ENCODE assay signal across 13 cellular contexts in the genomic region with DNA sequence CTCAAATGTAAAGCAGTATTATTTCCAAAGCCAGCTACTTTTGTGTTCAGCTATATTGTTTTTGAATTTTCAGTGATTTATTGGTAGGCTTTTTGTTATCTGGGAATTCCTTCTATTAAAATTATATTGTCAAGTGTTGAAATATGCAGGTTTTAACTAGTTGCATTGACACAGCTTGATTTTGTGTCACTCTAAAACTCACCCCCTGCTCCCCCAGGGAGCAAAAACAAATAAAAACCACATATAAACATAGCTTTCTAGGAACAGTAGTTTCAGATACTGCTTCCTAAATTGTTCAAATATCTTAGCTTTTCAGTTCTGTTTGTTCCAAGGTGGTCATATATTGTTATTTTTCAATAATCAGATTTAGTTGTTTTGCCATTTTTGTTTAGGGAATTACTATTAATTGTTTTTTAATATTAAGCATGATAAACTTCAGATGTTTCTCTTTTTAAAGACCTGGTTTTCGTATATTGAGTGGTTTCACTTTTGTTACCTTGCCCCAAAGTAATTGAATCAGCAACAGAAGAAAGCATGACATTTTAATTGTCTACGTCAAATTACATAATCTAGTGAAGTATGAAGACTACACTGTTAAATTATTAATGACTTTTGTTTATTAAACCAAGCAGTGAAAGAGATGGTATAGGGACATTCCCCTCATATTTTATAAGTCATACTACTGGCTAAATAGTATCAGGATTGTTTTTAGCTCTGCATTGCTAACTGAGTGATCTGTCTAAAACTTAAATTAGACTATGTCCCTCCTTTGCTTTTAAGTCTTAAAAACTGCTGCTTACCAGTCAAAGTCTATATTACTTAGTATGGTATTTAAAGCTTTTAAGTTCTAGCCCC. TPM values are rescaled to one million over a fixed set of nuclear protein-coding genes. Genes with fewer than 3 reads are reported as not detected.
DNase-seq lines count a peak whose midpoint lies in the region; ATAC-seq, FAIRE-seq and TF ChIP-seq lines count a peak whose summit lies in the region.
"Had no signal": no experiment of that assay in that cellular context is flagged by ENCODE, and none has a peak within 500 bp of the region (broad histone marks: within the 10 kb centered on the region; RNA-seq: fewer than 3 reads in every experiment).

No MANE protein-coding gene starts in this region.

- 43 to 60% methylated on average over 2 of the region's 2 CpGs for WGBS in heart right ventricle, 2 donors

- peak overlapping the region; percentile 38 for H3K4me3 Mint-ChIP-seq in stimulated activated effector memory CD8-positive, alpha-beta T cell treated with anti-CD3 and anti-CD28 coated beads, Interleukin-12 subunit alpha, Interleukin-12 subunit beta, amount 100 ng/mL, for 72 hours

- intact Hi-C loops in heart right ventricle (cut with DNase I): no loop called here

- peaks cover 71% of the 10 kb centered on the region for H3K4me1 Mint-ChIP-seq in stimulated activated effector memory CD8-positive, alpha-beta T cell treated with anti-CD3 and anti-CD28 coated beads, Interleukin-12 subunit alpha, Interleukin-12 subunit beta, amount 100 ng/mL, for 72 hours

- H3K9me3 Mint-ChIP-seq in stimulated activated effector memory CD8-positive, alpha-beta T cell treated with anti-CD3 and anti-CD28 coated beads, Interleukin-12 subunit alpha, Interleukin-12 subunit beta, amount 100 ng/mL, for 72 hours: no peaks in the 10 kb centered on the region

- ATAC-seq in heart right ventricle: no peak
- no peak for ATAC-seq in stimulated activated effector memory CD8-positive, alpha-beta T cell treated with anti-CD3 and anti-CD28 coated beads, Interleukin-12 subunit alpha, Interleukin-12 subunit beta, amount 100 ng/mL, for 72 hours

- H3K27me3 ChIP-seq in cardiac muscle cell: no peaks in the 10 kb centered on the region
- no peaks in the 10 kb centered on the region for H3K27me3 ChIP-seq in heart right ventricle
- H3K27me3 ChIP-seq: right atrium auricular region, SJSA1 had no signal

- peak overlapping the region; percentile 36 for H3K27ac Mint-ChIP-seq in stimulated activated effector memory CD8-positive, alpha-beta T cell treated with anti-CD3 and anti-CD28 coated beads, Interleukin-12 subunit alpha, Interleukin-12 subunit beta, amount 100 ng/mL, for 72 hours

- no peak for FAIRE-seq in D721Med (lab: Jason Lieb, UNC)

- H3K4me3 ChIP-seq in cardiac muscle cell: no peak overlapping the region
- no peak overlapping the region for H3K4me3 ChIP-seq in heart right ventricle
- H3K4me3 ChIP-seq in SK-N-MC: peak overlapping the region; percentile 37
- H3K4me3 ChIP-seq in fibroblast of villous mesenchyme (ENCODE audit: low read depth, low read length): no peak overlapping the region
- H3K4me3 ChIP-seq: right atrium auricular region, SJSA1 had no signal

- no peaks in the 10 kb centered on the region for H3K9me3 ChIP-seq in cardiac muscle cell (ENCODE audit: low read depth)
- peaks cover 0 to 5% (median 0%) of the 10 kb centered on the region in 11 donors for H3K9me3 ChIP-seq in heart right ventricle
- H3K9me3 ChIP-seq in SK-N-MC (ENCODE audit: low read depth, low read length): no peaks in the 10 kb centered on the region
- H3K9me3 ChIP-seq: SJSA1 had no signal

- H3K36me3 ChIP-seq in cardiac muscle cell: no peaks in the 10 kb centered on the region
- H3K36me3 ChIP-seq in heart right ventricle: no peaks in the 10 kb centered on the region
- no peaks in the 10 kb centered on the region for H3K36me3 ChIP-seq in SK-N-MC (ENCODE audit: insufficient read depth, low read length)
- H3K36me3 ChIP-seq: right atrium auricular region had no signal

- H3K27ac ChIP-seq in cardiac muscle cell: peak overlapping the region; percentile 57
- H3K27ac ChIP-seq in heart right ventricle: peak overlapping the region in 1 of 10 donors; percentile 24
- H3K27ac ChIP-seq in SK-N-MC: no peak overlapping the region
- H3K27ac ChIP-seq: right atrium auricular region, SJSA1 had no signal

- no peaks in the 10 kb centered on the region for H3K36me3 Mint-ChIP-seq in stimulated activated effector memory CD8-positive, alpha-beta T cell treated with anti-CD3 and anti-CD28 coated beads, Interleukin-12 subunit alpha, Interleukin-12 subunit beta, amount 100 ng/mL, for 72 hours

- peaks cover 34% of the 10 kb centered on the region for H3K4me1 ChIP-seq in cardiac muscle cell (ENCODE audit: low read depth)
- H3K4me1 ChIP-seq in heart right ventricle: peaks cover 4 to 74% (median 61%) of the 10 kb centered on the region in 9 donors

- no peak overlapping the region for H3K9ac ChIP-seq in SK-N-MC (ENCODE audit: insufficient read length)

- DNase-seq in cardiac muscle cell (ENCODE audit: low read depth in 1 of 2, low spot score in 1 of 2) (no peak), heart right ventricle (no peak), SK-N-MC (ENCODE audit: low read depth, low spot score) (no peak), fibroblast of villous mesenchyme (ENCODE audit: low read depth) (peak; percentile 28), globus pallidus (ENCODE audit: low spot score) (no peak), D721Med (ENCODE audit: insufficient read length, low spot score) (no peak), NCI-H82 treated with DMSO at 0.1 percent for 48 hours (lab: John Stamatoyannopoulos, UW; ENCODE audit: unreplicated experiment) (no peak)
- DNase-seq in stimulated activated effector memory CD8-positive, alpha-beta T cell treated with anti-CD3 and anti-CD28 coated beads, Interleukin-12 subunit alpha, Interleukin-12 subunit beta, amount 100 ng/mL, for 72 hours (ENCODE audit: low spot score in 2 of 2): no peak
- DNase-seq: GF-D8, NCI-H82, substantia nigra had no signal

- no peak for TF ChIP-seq CTCF in cardiac muscle cell (IDR thresholded peaks at IDR 0.05; ENCODE audit: low read depth, low read length)
- TF ChIP-seq CTCF in heart right ventricle (IDR thresholded peaks at IDR 0.05): no peak
- TF ChIP-seq CTCF in fibroblast of villous mesenchyme (IDR thresholded peaks at IDR 0.05; ENCODE audit: insufficient read depth, low read depth, low read length): no peak
- TF ChIP-seq CTCF in D721Med (IDR thresholded peaks at IDR 0.05; ENCODE audit: insufficient read depth, missing control alignments): no peak

RNA-seq across cellular contexts. Expression of gene ERBIN, which starts 43.4 kb away (rescaled TPM):
- total RNA-seq in cardiac muscle cell: 28.9 and 35.1 TPM in 2 replicates
- polyA plus RNA-seq in cardiac muscle cell: 22.3 and 35.2 TPM in 2 replicates
- total RNA-seq in heart right ventricle: 10 to 100 TPM; 28.7 to 63.3 (median 44.6) TPM
- 10 to 100 TPM in 1 of 2 donors, 1 to 10 TPM in 1; 7.4 to 12.5 TPM for polyA plus RNA-seq in heart right ventricle
- total RNA-seq in fibroblast of villous mesenchyme: 132 and 233 TPM in 2 replicates
